8 cellular contexts compared by ENCODE assay signal in the genomic region with DNA sequence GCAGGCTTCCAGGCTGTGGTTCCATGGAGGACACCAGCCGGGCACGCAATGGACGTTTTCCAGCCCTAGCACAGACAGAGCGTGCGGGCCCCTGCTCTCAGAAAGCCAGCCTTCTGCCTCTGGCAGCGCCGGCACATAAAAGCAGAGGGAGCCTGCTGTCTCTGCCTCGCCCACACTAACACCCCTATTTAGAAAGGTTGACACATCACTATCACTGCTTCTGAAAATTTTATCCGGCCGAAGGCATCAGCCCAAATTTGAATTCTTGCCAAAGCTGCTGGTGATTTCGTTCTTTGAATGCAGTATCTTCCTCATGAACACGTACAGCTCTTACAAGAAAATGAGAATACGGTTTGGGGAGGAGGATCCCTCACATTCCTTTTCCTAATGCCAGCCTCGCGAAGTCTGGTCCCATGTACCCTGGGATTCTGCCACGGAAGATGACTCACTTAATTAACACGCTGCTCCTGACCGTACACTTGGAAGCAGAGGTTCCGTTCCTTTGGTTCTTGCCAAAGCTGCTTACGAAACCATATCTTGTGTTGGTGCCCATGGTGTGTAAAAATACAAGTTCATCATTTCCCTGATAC. TPM values are rescaled to one million over a fixed set of nuclear protein-coding genes. Genes with fewer than 3 reads are reported as not detected.
DNase-seq lines count a peak whose midpoint lies in the region; ATAC-seq and TF ChIP-seq lines count a peak whose summit lies in the region.

No MANE protein-coding gene starts in this region.

- H3K4me3 Mint-ChIP-seq in HFFc6: peak overlapping the region; percentile 84
- peak overlapping the region; percentile 82 for H3K4me3 Mint-ChIP-seq in activated CD4-positive, alpha-beta memory T cell treated with anti-CD3 and anti-CD28 coated beads for 36 hours

- H3K4me3 ChIP-seq in foreskin fibroblast (ENCODE audit: low read depth in 1 of 2, low read length in 2 of 2): peak overlapping the region; percentile 57 to 75

- H3K27me3 Mint-ChIP-seq in HFFc6 (ENCODE audit: insufficient read depth): 0 out of 2 replicates have a peak, but pooled peaks cover 2% of the 10 kb centered on the region
- H3K27me3 Mint-ChIP-seq in activated CD4-positive, alpha-beta memory T cell treated with anti-CD3 and anti-CD28 coated beads for 36 hours: no peaks in the 10 kb centered on the region

- POLR2A ChIA-PET in activated CD4-positive, alpha-beta memory T cell treated with anti-CD3 and anti-CD28 coated beads for 36 hours (lab: Charles Lee): no interaction called here

- no peaks in the 10 kb centered on the region for H3K9me3 Mint-ChIP-seq in HFFc6
- no peaks in the 10 kb centered on the region for H3K9me3 Mint-ChIP-seq in activated CD4-positive, alpha-beta memory T cell treated with anti-CD3 and anti-CD28 coated beads for 36 hours

- intact Hi-C loops in activated CD4-positive, alpha-beta memory T cell treated with anti-CD3 and anti-CD28 coated beads for 36 hours (cut with micrococcal nuclease): no loop called here

- TF ChIP-seq CTCF in HFFc6 (IDR thresholded peaks at IDR 0.05) (no peak), foreskin fibroblast (IDR thresholded peaks at IDR 0.05; ENCODE audit: low read depth, low read length) (no peak)

- CTCF ChIA-PET in activated CD4-positive, alpha-beta memory T cell treated with anti-CD3 and anti-CD28 coated beads for 36 hours (lab: Charles Lee): interaction anchor here (1.4 kb wide), 1 partner anchor 24 kb away, joined by 4 read pairs; no protein-coding TSS in a partner anchor

- ATAC-seq in GM21786 (IDR thresholded peaks at IDR 0.05; ENCODE audit: unreplicated experiment) (no peak), HG03175 (IDR thresholded peaks at IDR 0.05; ENCODE audit: unreplicated experiment) (no peak)

- H3K27ac Mint-ChIP-seq in HFFc6: peak overlapping the region; percentile 96
- H3K27ac Mint-ChIP-seq in activated CD4-positive, alpha-beta memory T cell treated with anti-CD3 and anti-CD28 coated beads for 36 hours: no peak overlapping the region

- H3K4me1 Mint-ChIP-seq in HFFc6 (ENCODE audit: low read depth): peaks cover 38% of the 10 kb centered on the region
- H3K4me1 Mint-ChIP-seq in activated CD4-positive, alpha-beta memory T cell treated with anti-CD3 and anti-CD28 coated beads for 36 hours (ENCODE audit: low read depth): peaks cover 28% of the 10 kb centered on the region

- DNase-seq in AG08395 (ENCODE audit: low spot score) (peak; percentile 97), HFFc6 (peak; percentile 98), foreskin fibroblast (peak; percentile 97 to 98), nucleus accumbens (lab: John Stamatoyannopoulos, UW) (peak in 37 of 56 donors; percentile 16 to 77 (median 50))
- no peak for DNase-seq in activated CD4-positive, alpha-beta memory T cell treated with anti-CD3 and anti-CD28 coated beads for 36 hours
- DNase-seq in stimulated activated naive CD4-positive, alpha-beta T cell (lab: John Stamatoyannopoulos, UW): no peak

- no peaks in the 10 kb centered on the region for H3K36me3 Mint-ChIP-seq in HFFc6 (ENCODE audit: low read depth)
- H3K36me3 Mint-ChIP-seq in activated CD4-positive, alpha-beta memory T cell treated with anti-CD3 and anti-CD28 coated beads for 36 hours: peaks cover 2% of the 10 kb centered on the region

RNA-seq across cellular contexts. Expression of a gene that starts 1.3 kb away (rescaled TPM):
- 10 to 100 TPM; 30.3 to 36.9 (median 33.9) TPM for total RNA-seq in HFFc6 (2021; fragmentation: NEBNext Ultra II Directional; extraction: Animal tissue kit (Norgen Biotek cat#: 25700))
- total RNA-seq in activated CD4-positive, alpha-beta memory T cell treated with anti-CD3 and anti-CD28 coated beads for 36 hours: 10 to 100 TPM; 14.8 to 18.4 TPM

RNA-seq across cellular contexts. Expression of a gene that starts 22.4 kb away (rescaled TPM):
- total RNA-seq in HFFc6 (2021; fragmentation: NEBNext Ultra II Directional; extraction: Animal tissue kit (Norgen Biotek cat#: 25700)): 10 to 100 TPM; 14.0 to 20.3 (median 16.0) TPM
- 1 to 10 TPM; 8.5 to 8.8 TPM for total RNA-seq in activated CD4-positive, alpha-beta memory T cell treated with anti-CD3 and anti-CD28 coated beads for 36 hours

RNA-seq across cellular contexts. Expression of a gene that starts 27.1 kb away (rescaled TPM):
- total RNA-seq in HFFc6 (2021; fragmentation: NEBNext Ultra II Directional; extraction: Animal tissue kit (Norgen Biotek cat#: 25700)): 100 to 1,000 TPM; 153 to 276 (median 158) TPM
- 10 to 100 TPM; 62.1 to 62.5 TPM for total RNA-seq in activated CD4-positive, alpha-beta memory T cell treated with anti-CD3 and anti-CD28 coated beads for 36 hours

RNA-seq across cellular contexts. Expression of a gene that starts 42.4 kb away (rescaled TPM):
- 10 to 100 TPM; 50.6 to 69.7 (median 59.7) TPM for total RNA-seq in HFFc6 (2021; fragmentation: NEBNext Ultra II Directional; extraction: Animal tissue kit (Norgen Biotek cat#: 25700))
- total RNA-seq in activated CD4-positive, alpha-beta memory T cell treated with anti-CD3 and anti-CD28 coated beads for 36 hours: 10 to 100 TPM; 30.6 to 31.5 TPM

RNA-seq across cellular contexts. Expression of a gene that starts 53.8 kb away (rescaled TPM):
- total RNA-seq in HFFc6 (2021; fragmentation: NEBNext Ultra II Directional; extraction: Animal tissue kit (Norgen Biotek cat#: 25700)): 100 to 1,000 TPM; 105 to 131 (median 129) TPM
- 10 to 100 TPM; 76.8 to 77.3 TPM for total RNA-seq in activated CD4-positive, alpha-beta memory T cell treated with anti-CD3 and anti-CD28 coated beads for 36 hours

Comparison
In these comparisons a context has a peak if more than half of its experiments do, and no peak if none do; other contexts are left out.
1. DNase-seq: peak in AG08395 (single experiment), HFFc6 (single experiment), foreskin fibroblast (2 of 2) and nucleus accumbens (37 of 56); none in activated CD4-positive, alpha-beta memory T cell treated with anti-CD3 and anti-CD28 coated beads for 36 hours (single experiment) and stimulated activated naive CD4-positive, alpha-beta T cell (0 of 6).